Comparison of ENCODE assay signal across 13 cellular contexts in the genomic region with DNA sequence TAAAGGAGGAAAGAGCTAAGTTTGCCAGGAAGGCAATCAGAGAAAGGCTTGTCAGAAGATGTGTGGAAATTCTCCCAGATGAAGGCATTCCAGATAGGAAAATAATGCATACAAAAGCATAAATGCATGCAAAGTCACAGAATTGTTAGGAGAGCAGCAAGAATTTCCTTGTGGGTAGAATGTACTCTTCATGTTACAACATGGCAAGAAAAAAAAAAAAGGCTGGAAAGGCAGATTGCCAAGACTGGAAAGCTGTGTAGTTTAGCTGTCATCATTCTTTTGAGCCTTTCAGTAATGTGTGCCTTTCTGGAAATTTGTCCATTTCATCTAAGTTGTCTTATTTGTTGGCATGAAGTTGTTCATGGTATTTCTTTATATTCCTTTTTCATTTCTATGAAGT.
DNase-seq lines count a peak whose midpoint lies in the region; TF ChIP-seq lines count a peak whose summit lies in the region.
"Had no signal": no experiment of that assay in that cellular context is flagged by ENCODE, and none has a peak within 500 bp of the region (broad histone marks: within the 10 kb centered on the region; RNA-seq: fewer than 3 reads in every experiment).

No MANE protein-coding gene starts in this region.

- intact Hi-C loops in ovary (cut with DNase I) = no loop called here

- TF ChIP-seq CTCF in VCaP (conservative IDR thresholded peaks at IDR 0.05) (no peak), choroid plexus epithelial cell (conservative IDR thresholded peaks at IDR 0.05; ENCODE audit: low read depth, low read length) (no peak), ovary (IDR thresholded peaks at IDR 0.05) (no peak), coronary artery (IDR thresholded peaks at IDR 0.05) (no peak)

- no peaks in the 10 kb centered on the region for H3K4me1 ChIP-seq in ovary (ENCODE audit: insufficient read depth)
- H3K4me1 ChIP-seq: BLaER1 treated with 17β-estradiol and CSF1 and Interleukin-3, amounts not matched to agents 10 nM and 100 nM had no signal

- no peaks in the 10 kb centered on the region for H3K36me3 ChIP-seq in ovary
- H3K36me3 ChIP-seq: BLaER1 treated with 17β-estradiol and CSF1 and Interleukin-3, amounts not matched to agents 10 nM and 100 nM had no signal

- DNase-seq in ELR (ENCODE audit: low read depth) (peak; percentile 3), choroid plexus epithelial cell (ENCODE audit: low read depth) (peak; percentile 23), iris pigment epithelial cell (ENCODE audit: low read depth) (peak; percentile 4), ovary (no peak), coronary artery (ENCODE audit: low spot score) (no peak)
- DNase-seq: CD8-positive, alpha-beta memory T cell; COR-L47; DMS153; DMS79; GF-D8; H9 had no signal

- no peak for TF ChIP-seq EP300 in ovary (IDR thresholded peaks at IDR 0.05)

- no peaks in the 10 kb centered on the region for H3K27me3 ChIP-seq in ovary
- H3K27me3 ChIP-seq: BLaER1 treated with 17β-estradiol and CSF1 and Interleukin-3, amounts not matched to agents 10 nM and 100 nM had no signal

- no peak for TF ChIP-seq POLR2A in ovary (IDR thresholded peaks at IDR 0.05)

- H3K4me3 ChIP-seq in choroid plexus epithelial cell (ENCODE audit: low read depth, low read length) = no peak overlapping the region
- no peak overlapping the region for H3K4me3 ChIP-seq in ovary
- no peak overlapping the region for H3K4me3 ChIP-seq in coronary artery
- H3K4me3 ChIP-seq: BLaER1 treated with 17β-estradiol and CSF1 and Interleukin-3, amounts not matched to agents 10 nM and 100 nM had no signal

- H3K27ac ChIP-seq in VCaP (peak overlapping the region; percentile 64; the same call in 1 of the 2 replicates), ovary (no peak overlapping the region), coronary artery (no peak overlapping the region)
- H3K27ac ChIP-seq: BLaER1 treated with 17β-estradiol and CSF1 and Interleukin-3, amounts not matched to agents 10 nM and 100 nM had no signal

- H3K9me3 ChIP-seq in ovary = no peaks in the 10 kb centered on the region
- H3K9me3 ChIP-seq: BLaER1 treated with 17β-estradiol and CSF1 and Interleukin-3, amounts not matched to agents 10 nM and 100 nM had no signal

Comparison
In these comparisons a context has a peak if more than half of its experiments do, and no peak if none do; other contexts are left out.
1. DNase-seq: peak in ELR (single experiment), choroid plexus epithelial cell (single experiment) and iris pigment epithelial cell (single experiment); none in ovary (0 of 5) and coronary artery (single experiment).